19 cellular contexts compared by ENCODE assay signal in genomic region chr1:173856903-173857302, GRCh38. TPM values are rescaled to one million over a fixed set of nuclear protein-coding genes. Genes with fewer than 3 reads are reported as not detected.
DNase-seq lines count a peak whose midpoint lies in the region; ATAC-seq, FAIRE-seq and TF ChIP-seq lines count a peak whose summit lies in the region.
"Had no signal": no experiment of that assay in that cellular context is flagged by ENCODE, and none has a peak within 500 bp of the region (broad histone marks: within the 10 kb centered on the region; RNA-seq: fewer than 3 reads in every experiment).

No MANE protein-coding gene starts in this region.

- no peak for TF ChIP-seq POLR2A in K562 (conservative IDR thresholded peaks at IDR 0.05)

- no peaks in the 10 kb centered on the region for H3K9me3 Mint-ChIP-seq in stimulated activated effector memory CD8-positive, alpha-beta T cell treated with anti-CD3 and anti-CD28 coated beads, Interleukin-12 subunit alpha, Interleukin-12 subunit beta, amount 100 ng/mL, for 72 hours
- H3K9me3 Mint-ChIP-seq: CD4-positive, alpha-beta memory T cell had no signal

- 86% methylated on average over 2 of the region's 2 CpGs for WGBS in K562 (ENCODE audit: insufficient coverage, low coverage, missing lambda C conversion rate)
- 91% methylated on average over 2 of the region's 2 CpGs for WGBS in hepatocyte (ENCODE audit: low lambda C conversion rate, missing lambda C conversion rate)

- H3K4me3 ChIP-seq in cardiac muscle cell (no peak overlapping the region), left ventricle myocardium inferior (no peak overlapping the region), K562 (no peak overlapping the region), hepatocyte (no peak overlapping the region)

- TF ChIP-seq EP300 in K562 (IDR thresholded peaks at IDR 0.05; ENCODE audit: low read length): no peak

- no peak for ATAC-seq in K562
- no peak for ATAC-seq in stimulated activated effector memory CD8-positive, alpha-beta T cell treated with anti-CD3 and anti-CD28 coated beads, Interleukin-12 subunit alpha, Interleukin-12 subunit beta, amount 100 ng/mL, for 72 hours
- ATAC-seq in HG02571 (IDR thresholded peaks at IDR 0.05; ENCODE audit: unreplicated experiment): no peak
- ATAC-seq in HG02678 (IDR thresholded peaks at IDR 0.05; ENCODE audit: unreplicated experiment): no peak
- no peak for ATAC-seq in HG03095 (IDR thresholded peaks at IDR 0.05; ENCODE audit: unreplicated experiment)

- BruUV-seq in K562 (replicated peaks; lab: Mats Ljungman, UMichigan): no TSS peak

- CTCF ChIA-PET in K562 (lab: Yijun Ruan, JAX; ENCODE audit: low intra/inter-chr PET ratio): no interaction called here

- in situ Hi-C loops in K562 (cut with MboI): no loop called here

- H3K27ac ChIP-seq in cardiac muscle cell (peak overlapping the region; percentile 7), left ventricle myocardium inferior (replicated peaks) (no peak overlapping the region), K562 (ENCODE audit: extremely low read depth, low read depth, low read length) (no peak overlapping the region), hepatocyte (peak overlapping the region; percentile 0)

- H3K4me1 Mint-ChIP-seq in stimulated activated effector memory CD8-positive, alpha-beta T cell treated with anti-CD3 and anti-CD28 coated beads, Interleukin-12 subunit alpha, Interleukin-12 subunit beta, amount 100 ng/mL, for 72 hours: no peaks in the 10 kb centered on the region

- H4K20me1 ChIP-seq in K562 (replicated peaks; ENCODE audit: control insufficient read depth, insufficient read depth, low read length) (no peaks in the 10 kb centered on the region), hepatocyte (ENCODE audit: insufficient read depth, poor library complexity, severe bottlenecking) (no peaks in the 10 kb centered on the region)

- H3K27me3 ChIP-seq in cardiac muscle cell: no peaks in the 10 kb centered on the region
- no peaks in the 10 kb centered on the region for H3K27me3 ChIP-seq in left ventricle myocardium inferior (ENCODE audit: low read depth)
- no peaks in the 10 kb centered on the region for H3K27me3 ChIP-seq in K562 (ENCODE audit: control insufficient read depth in 2 of 2, insufficient read depth in 2 of 2, low read length in 2 of 2)
- no peaks in the 10 kb centered on the region for H3K27me3 ChIP-seq in hepatocyte

- no peak for FAIRE-seq in K562 (lab: Jason Lieb, UNC)
- FAIRE-seq: H54 had no signal

- no peak overlapping the region for H3K9ac ChIP-seq in K562 (ENCODE audit: insufficient read depth in 1 of 2, low read depth in 2 of 2, low read length in 2 of 2)

- peak in 1 of 2 donors; percentile 16 for DNase-seq in cardiac muscle cell (ENCODE audit: low read depth in 1 of 2, low spot score in 1 of 2)
- no peak for DNase-seq in left ventricle myocardium inferior
- no peak for DNase-seq in K562 (ENCODE audit: extremely low read depth in 1 of 4, low spot score in 3 of 4)
- DNase-seq in hepatocyte (ENCODE audit: low spot score): no peak
- DNase-seq in stimulated activated effector memory CD8-positive, alpha-beta T cell treated with anti-CD3 and anti-CD28 coated beads, Interleukin-12 subunit alpha, Interleukin-12 subunit beta, amount 100 ng/mL, for 72 hours (ENCODE audit: low spot score in 2 of 2): no peak
- DNase-seq: Calu3; CD4-positive, alpha-beta memory T cell; DND-41; NCI-H1436; NCI-H2029; NCI-H2171; NCI-H446; NK-92 treated with Interleukin-12 subunit alpha and Interleukin-12 subunit beta, amount 100 ng/mL, for 24 hours; SHP77 treated with DMSO at 0.1 percent for 48 hours had no signal

- POLR2A ChIA-PET in K562 (lab: Yijun Ruan, JAX): interaction anchor here (0.8 to 10.4 kb wide), 6 partner anchors 7 to 33 kb away, joined by 3 to 183 read pairs (median 6); partner anchors contain the start of genes DARS2, GAS5 and ZBTB37

- peaks cover 98% of the 10 kb centered on the region for H3K36me3 Mint-ChIP-seq in stimulated activated effector memory CD8-positive, alpha-beta T cell treated with anti-CD3 and anti-CD28 coated beads, Interleukin-12 subunit alpha, Interleukin-12 subunit beta, amount 100 ng/mL, for 72 hours

- no peak overlapping the region for H3K4me3 Mint-ChIP-seq in stimulated activated effector memory CD8-positive, alpha-beta T cell treated with anti-CD3 and anti-CD28 coated beads, Interleukin-12 subunit alpha, Interleukin-12 subunit beta, amount 100 ng/mL, for 72 hours
- H3K4me3 Mint-ChIP-seq: B cell; CD4-positive, alpha-beta memory T cell had no signal

- H2AFZ ChIP-seq in K562 (ENCODE audit: low read depth, low read length): no peak overlapping the region
- H2AFZ ChIP-seq in hepatocyte: no peak overlapping the region

- TF ChIP-seq RAD21 in K562 (CRISPR knock-in tag; conservative IDR thresholded peaks at IDR 0.05 in 1 of 2, IDR thresholded peaks at IDR 0.05 in 1 of 2): no peak

- TF ChIP-seq CTCF in cardiac muscle cell (IDR thresholded peaks at IDR 0.05; ENCODE audit: low read depth, low read length) (no peak), left ventricle myocardium inferior (IDR thresholded peaks at IDR 0.05; ENCODE audit: borderline replicate concordance) (no peak), K562 (IDR thresholded peaks at IDR 0.05 in 2 of 3, conservative IDR thresholded peaks at IDR 0.05 in 1 of 3; ENCODE audit: insufficient read depth in 2 of 3, low read depth in 1 of 3, low read length in 3 of 3) (no peak), hepatocyte (IDR thresholded peaks at IDR 0.05; ENCODE audit: poor library complexity) (no peak)

- intact Hi-C loops in left ventricle myocardium inferior (cut with micrococcal nuclease) (no loop called here), K562 (cut with micrococcal nuclease) (no loop called here)

- no peaks in the 10 kb centered on the region for H3K9me3 ChIP-seq in cardiac muscle cell (ENCODE audit: low read depth)
- H3K9me3 ChIP-seq in left ventricle myocardium inferior (replicated peaks): no peaks in the 10 kb centered on the region
- H3K9me3 ChIP-seq in K562 (replicated peaks; ENCODE audit: control insufficient read depth, insufficient read depth, low read depth, low read length): no peaks in the 10 kb centered on the region
- H3K9me3 ChIP-seq in hepatocyte (ENCODE audit: low read depth): no peaks in the 10 kb centered on the region

- no peaks in the 10 kb centered on the region for H3K79me2 ChIP-seq in K562 (ENCODE audit: control insufficient read depth, insufficient read depth, low read length)
- H3K79me2 ChIP-seq in hepatocyte: no peaks in the 10 kb centered on the region

- no peaks in the 10 kb centered on the region for H3K9me1 ChIP-seq in K562 (ENCODE audit: control insufficient read depth, insufficient read depth, low read length)

- no peak overlapping the region for H3K4me2 ChIP-seq in K562 (ENCODE audit: insufficient read depth, low read length)
- H3K4me2 ChIP-seq in hepatocyte: no peak overlapping the region

- H3K27ac Mint-ChIP-seq in stimulated activated effector memory CD8-positive, alpha-beta T cell treated with anti-CD3 and anti-CD28 coated beads, Interleukin-12 subunit alpha, Interleukin-12 subunit beta, amount 100 ng/mL, for 72 hours: peak overlapping the region; percentile 52
- H3K27ac Mint-ChIP-seq: B cell had no signal

- no peaks in the 10 kb centered on the region for H3K9me2 ChIP-seq in hepatocyte (replicated peaks; ENCODE audit: insufficient read depth)

- H3K4me1 ChIP-seq in cardiac muscle cell (ENCODE audit: low read depth) (no peaks in the 10 kb centered on the region), left ventricle myocardium inferior (peaks cover 5% of the 10 kb centered on the region), K562 (replicated peaks in 1 of 2; ENCODE audit: control insufficient read depth in 2 of 2, insufficient read depth in 2 of 2, low read length in 2 of 2) (no peaks in the 10 kb centered on the region), hepatocyte (ENCODE audit: insufficient read depth) (peaks cover 5% of the 10 kb centered on the region)

- peaks cover 28% of the 10 kb centered on the region for H3K36me3 ChIP-seq in cardiac muscle cell
- H3K36me3 ChIP-seq in left ventricle myocardium inferior: peaks cover 81% of the 10 kb centered on the region
- peaks cover 72% of the 10 kb centered on the region for H3K36me3 ChIP-seq in K562 (ENCODE audit: control insufficient read depth, insufficient read depth, low read length)
- no peaks in the 10 kb centered on the region for H3K36me3 ChIP-seq in hepatocyte (replicated peaks; ENCODE audit: insufficient read depth, low read depth)

RNA-seq across cellular contexts. Expression of gene GAS5, which starts 10.9 kb away (rescaled TPM):
- total RNA-seq in cardiac muscle cell (210 and 350 TPM in 2 replicates), left ventricle myocardium inferior (50.5 TPM), K562 (2014; rRNA removed) (547 and 565 TPM in 2 replicates), K562 (2014; rRNA removed; fragmentation: Illumina TruSeq; extraction: Trizol) (1,258 and 1,263 TPM in 2 replicates), K562 (2015; rRNA removed; fragmentation: Illumina TruSeq; extraction: Trizol) (875 and 924 TPM in 2 replicates), K562 (2021) (775 and 809 TPM in 2 replicates), hepatocyte (495 and 553 TPM in 2 replicates)
- polyA plus RNA-seq in cardiac muscle cell (158 and 248 TPM in 2 replicates), K562 (2011; rRNA removed) (1,860 and 2,716 TPM in 2 replicates), K562 (2014; fragmentation: Illumina TruSeq; extraction: Trizol) (986 and 1,046 TPM in 2 replicates), K562 (2014; fragmentation: Nextera tagmentation; extraction: Ambion mirVana) (1,000 to 10,000 TPM in 1 of 2 experiments, 100 to 1,000 TPM in 1; 891 to 1,006 TPM), K562 (2014; rRNA removed) (1,150 and 1,154 TPM in 2 replicates), hepatocyte (162 and 174 TPM in 2 replicates)
- 3,291 and 4,051 TPM in 2 replicates for total RNA-seq in K562 (2011; cell fraction: chromatin; rRNA removed; ENCODE audit: low replicate concordance)
- total RNA-seq in K562 (2011; cell fraction: nucleolus; rRNA removed): 2,385 and 2,511 TPM in 2 replicates
- total RNA-seq in K562 (2011; cell fraction: nucleoplasm; rRNA removed): 3,147 and 3,351 TPM in 2 replicates
- 538 and 2,020 TPM in 2 replicates for polyA plus RNA-seq in K562 (2011; cell fraction: cytosol; rRNA removed)
- polyA plus RNA-seq in K562 (2011; cell fraction: nucleus; rRNA removed): 1,867 and 3,313 TPM in 2 replicates
- polyA plus RNA-seq in K562 (2012): 995 and 1,637 TPM in 2 replicates
- polyA minus RNA-seq in K562 (2011; rRNA and poly(A)+ RNA removed): 1,267 and 1,500 TPM in 2 replicates
- 631 and 789 TPM in 2 replicates for polyA minus RNA-seq in K562 (2011; cell fraction: cytosol; rRNA and poly(A)+ RNA removed)
- polyA minus RNA-seq in K562 (2011; cell fraction: nucleus; rRNA and poly(A)+ RNA removed): 1,499 and 2,416 TPM in 2 replicates

RNA-seq across cellular contexts. Expression of gene ZBTB37, which starts 11.3 kb away (rescaled TPM):
- total RNA-seq in cardiac muscle cell (7.9 and 16.2 TPM in 2 replicates), left ventricle myocardium inferior (7.6 TPM), K562 (2014; rRNA removed) (5.3 and 5.4 TPM in 2 replicates), K562 (2014; rRNA removed; fragmentation: Illumina TruSeq; extraction: Trizol) (13.9 and 15.2 TPM in 2 replicates), K562 (2015; rRNA removed; fragmentation: Illumina TruSeq; extraction: Trizol) (10.9 and 11.6 TPM in 2 replicates), K562 (2021) (10.2 and 10.5 TPM in 2 replicates), hepatocyte (9.2 and 9.3 TPM in 2 replicates)
- polyA plus RNA-seq in cardiac muscle cell (1.8 and 3.0 TPM in 2 replicates), K562 (2011; rRNA removed) (6.7 and 8.2 TPM in 2 replicates), K562 (2014; fragmentation: Illumina TruSeq; extraction: Trizol) (4.3 and 5.1 TPM in 2 replicates), K562 (2014; fragmentation: Nextera tagmentation; extraction: Ambion mirVana) (1 to 10 TPM; 1.3 TPM), K562 (2014; rRNA removed) (3.7 and 3.8 TPM in 2 replicates), hepatocyte (0.99 and 1.0 TPM in 2 replicates)
- 16.8 and 28.1 TPM in 2 replicates for total RNA-seq in K562 (2011; cell fraction: chromatin; rRNA removed; ENCODE audit: low replicate concordance)
- 4.8 and 7.9 TPM in 2 replicates for total RNA-seq in K562 (2011; cell fraction: nucleolus; rRNA removed)
- total RNA-seq in K562 (2011; cell fraction: nucleoplasm; rRNA removed): 16.1 and 25.3 TPM in 2 replicates
- 2.1 and 4.0 TPM in 2 replicates for polyA plus RNA-seq in K562 (2011; cell fraction: cytosol; rRNA removed)
- polyA plus RNA-seq in K562 (2011; cell fraction: nucleus; rRNA removed): 9.4 and 12.8 TPM in 2 replicates
- polyA plus RNA-seq in K562 (2012): 2.3 and 3.8 TPM in 2 replicates
- 22.3 and 30.3 TPM in 2 replicates for polyA minus RNA-seq in K562 (2011; rRNA and poly(A)+ RNA removed)
- polyA minus RNA-seq in K562 (2011; cell fraction: cytosol; rRNA and poly(A)+ RNA removed): 6.2 TPM in 2 replicates
- polyA minus RNA-seq in K562 (2011; cell fraction: nucleus; rRNA and poly(A)+ RNA removed): 9.8 and 22.7 TPM in 2 replicates

RNA-seq across cellular contexts. Expression of gene CENPL, which starts 32.2 kb away (rescaled TPM):
- total RNA-seq in cardiac muscle cell (8.6 and 10.9 TPM in 2 replicates), left ventricle myocardium inferior (4.2 TPM), K562 (2014; rRNA removed) (30.7 and 38.6 TPM in 2 replicates), K562 (2014; rRNA removed; fragmentation: Illumina TruSeq; extraction: Trizol) (50.4 and 56.9 TPM in 2 replicates), K562 (2015; rRNA removed; fragmentation: Illumina TruSeq; extraction: Trizol) (48.8 and 52.7 TPM in 2 replicates), K562 (2021) (33.6 and 34.9 TPM in 2 replicates), hepatocyte (6.1 and 8.4 TPM in 2 replicates)
- polyA plus RNA-seq in cardiac muscle cell (4.9 and 9.9 TPM in 2 replicates), K562 (2011; rRNA removed) (34.2 and 46.3 TPM in 2 replicates), K562 (2014; fragmentation: Illumina TruSeq; extraction: Trizol) (40.5 and 40.9 TPM in 2 replicates), K562 (2014; fragmentation: Nextera tagmentation; extraction: Ambion mirVana) (10 to 100 TPM; 37.0 to 39.7 TPM), K562 (2014; rRNA removed) (33.0 and 33.3 TPM in 2 replicates), hepatocyte (4.2 and 5.8 TPM in 2 replicates)
- total RNA-seq in K562 (2011; cell fraction: chromatin; rRNA removed; ENCODE audit: low replicate concordance): 55.6 and 91.7 TPM in 2 replicates
- total RNA-seq in K562 (2011; cell fraction: nucleolus; rRNA removed): 26.7 and 33.0 TPM in 2 replicates
- 48.5 and 58.8 TPM in 2 replicates for total RNA-seq in K562 (2011; cell fraction: nucleoplasm; rRNA removed)
- polyA plus RNA-seq in K562 (2011; cell fraction: cytosol; rRNA removed): 13.0 and 22.3 TPM in 2 replicates
- polyA plus RNA-seq in K562 (2011; cell fraction: nucleus; rRNA removed): 10.0 and 17.6 TPM in 2 replicates
- polyA plus RNA-seq in K562 (2012): 22.7 and 25.9 TPM in 2 replicates
- 54.0 and 57.9 TPM in 2 replicates for polyA minus RNA-seq in K562 (2011; rRNA and poly(A)+ RNA removed)
- polyA minus RNA-seq in K562 (2011; cell fraction: cytosol; rRNA and poly(A)+ RNA removed): 18.7 and 28.5 TPM in 2 replicates
- 21.8 and 34.4 TPM in 2 replicates for polyA minus RNA-seq in K562 (2011; cell fraction: nucleus; rRNA and poly(A)+ RNA removed)

RNA-seq across cellular contexts. Expression of gene DARS2, which starts 32.4 kb away (rescaled TPM):
- 9.3 and 15.6 TPM in 2 replicates for total RNA-seq in cardiac muscle cell
- polyA plus RNA-seq in cardiac muscle cell: 14.6 and 22.7 TPM in 2 replicates
- total RNA-seq in left ventricle myocardium inferior: 15.1 TPM
- 46.6 and 61.0 TPM in 2 replicates for total RNA-seq in K562 (2011; cell fraction: chromatin; rRNA removed; ENCODE audit: low replicate concordance)
- 32.0 and 32.5 TPM in 2 replicates for total RNA-seq in K562 (2011; cell fraction: nucleolus; rRNA removed)
- 41.5 and 49.3 TPM in 2 replicates for total RNA-seq in K562 (2011; cell fraction: nucleoplasm; rRNA removed)
- total RNA-seq in K562 (2014; rRNA removed): 36.4 and 45.0 TPM in 2 replicates
- 78.6 and 86.3 TPM in 2 replicates for total RNA-seq in K562 (2014; rRNA removed; fragmentation: Illumina TruSeq; extraction: Trizol)
- 64.6 and 68.6 TPM in 2 replicates for total RNA-seq in K562 (2015; rRNA removed; fragmentation: Illumina TruSeq; extraction: Trizol)
- 59.0 and 62.3 TPM in 2 replicates for total RNA-seq in K562 (2021)
- 47.7 and 94.4 TPM in 2 replicates for polyA plus RNA-seq in K562 (2011; rRNA removed)
- polyA plus RNA-seq in K562 (2011; cell fraction: cytosol; rRNA removed): 34.3 and 34.7 TPM in 2 replicates
- polyA plus RNA-seq in K562 (2011; cell fraction: nucleus; rRNA removed): 26.0 and 33.0 TPM in 2 replicates
- polyA plus RNA-seq in K562 (2012): 43.5 and 51.0 TPM in 2 replicates
- polyA plus RNA-seq in K562 (2014; fragmentation: Illumina TruSeq; extraction: Trizol): 77.7 and 96.7 TPM in 2 replicates
- 10 to 100 TPM; 55.4 to 74.8 TPM for polyA plus RNA-seq in K562 (2014; fragmentation: Nextera tagmentation; extraction: Ambion mirVana)
- polyA plus RNA-seq in K562 (2014; rRNA removed): 50.5 and 53.0 TPM in 2 replicates
- 68.5 and 99.9 TPM in 2 replicates for polyA minus RNA-seq in K562 (2011; rRNA and poly(A)+ RNA removed)
- 27.6 and 48.7 TPM in 2 replicates for polyA minus RNA-seq in K562 (2011; cell fraction: cytosol; rRNA and poly(A)+ RNA removed)
- polyA minus RNA-seq in K562 (2011; cell fraction: nucleus; rRNA and poly(A)+ RNA removed): 27.9 and 34.5 TPM in 2 replicates
- 17.4 and 17.7 TPM in 2 replicates for total RNA-seq in hepatocyte
- 9.5 and 13.1 TPM in 2 replicates for polyA plus RNA-seq in hepatocyte

Comparison
In these comparisons a context has a peak if more than half of its experiments do, and no peak if none do; other contexts are left out.
1. H3K27ac ChIP-seq: peak in cardiac muscle cell (single experiment) and hepatocyte (single experiment); none in left ventricle myocardium inferior (single experiment) and K562 (single experiment).